In the genomic region with DNA sequence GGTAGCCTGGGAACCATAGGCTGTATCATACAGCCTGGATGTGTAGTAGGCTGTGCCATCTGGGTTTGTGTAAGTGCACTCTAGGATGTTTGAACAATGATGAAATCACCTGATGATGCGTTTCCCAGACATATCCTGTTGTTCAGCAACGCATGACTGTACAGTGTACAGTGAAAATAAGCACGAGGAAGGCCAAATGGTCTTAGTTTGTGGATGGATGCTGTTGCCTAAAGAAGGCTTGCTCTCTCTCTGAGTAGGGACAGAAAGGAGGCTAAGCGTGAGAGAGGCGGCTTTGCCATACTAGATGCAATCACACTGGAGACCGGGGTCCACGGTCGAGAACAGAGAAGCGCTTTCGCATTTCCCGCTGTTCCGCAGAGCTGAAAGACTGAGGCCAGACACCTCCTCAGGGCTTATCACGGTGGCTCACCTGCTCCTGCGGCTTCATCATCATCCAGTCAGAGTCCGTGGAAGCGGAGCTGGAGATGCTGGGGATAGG, we compare ENCODE assay signal across 12 cellular contexts. TPM values are rescaled to one million over a fixed set of nuclear protein-coding genes. Genes with fewer than 3 reads are reported as not detected.
DNase-seq lines count a peak whose midpoint lies in the region; ATAC-seq, FAIRE-seq and TF ChIP-seq lines count a peak whose summit lies in the region.
"Had no signal": no experiment of that assay in that cellular context is flagged by ENCODE, and none has a peak within 500 bp of the region (broad histone marks: within the 10 kb centered on the region; RNA-seq: fewer than 3 reads in every experiment).

No MANE protein-coding gene starts in this region.

- intact Hi-C loops in gastrocnemius medialis (cut with DNase I; ENCODE audit: low total_unique reads), result no loop called here
- intact Hi-C loops in activated CD4-positive, alpha-beta T cell treated with anti-CD3 and anti-CD28 coated beads, Interleukin-2, amount 10 ng/mL, durations not matched to agents 24 days and 14 days (cut with micrococcal nuclease), result no loop called here

- H3K27me3 ChIP-seq in gastrocnemius medialis, result no peaks in the 10 kb centered on the region

- peak; percentile 14 for ATAC-seq in stimulated activated naive CD8-positive, alpha-beta T cell treated with anti-CD3 and anti-CD28 coated beads, Interleukin-15, Interleukin-2, amounts not matched to agents 100 U/mL and 50 U/mL, for 24 hours
- ATAC-seq in stimulated activated naive CD8-positive, alpha-beta T cell treated with anti-CD3 and anti-CD28 coated beads, Interleukin-15, amount 100 ng/mL, for 72 hours, result no peak
- ATAC-seq in gastrocnemius medialis, result no peak
- ATAC-seq: Right ventricle myocardium inferior; stimulated activated naive B cell treated with anti-CD40 and anti-IgM and Interleukin-4, amounts not matched to agents 10 μg/mL and 1 μg/mL and 100 μg/mL, for 72 hours had no signal

- no peak for TF ChIP-seq POLR2A in gastrocnemius medialis (IDR thresholded peaks at IDR 0.05)

- no peak overlapping the region for H3K27ac ChIP-seq in gastrocnemius medialis
- H3K27ac ChIP-seq: prostate gland had no signal

- DNase-seq in stimulated activated naive CD8-positive, alpha-beta T cell treated with anti-CD3 and anti-CD28 coated beads, Interleukin-15, Interleukin-2, amounts not matched to agents 100 U/mL and 50 U/mL, for 24 hours, result no peak
- no peak for DNase-seq in stimulated activated naive CD8-positive, alpha-beta T cell treated with anti-CD3 and anti-CD28 coated beads, Interleukin-15, amount 100 ng/mL, for 72 hours
- DNase-seq in RCC 7860 (ENCODE audit: low spot score), result peak; percentile 85
- DNase-seq in fibroblast of peridontal ligament (ENCODE audit: extremely low read depth), result peak; percentile 92
- DNase-seq in stimulated activated CD8-positive, alpha-beta memory T cell treated with anti-CD3 and anti-CD28 coated beads, Interleukin-4, amount 100 ng/mL, for 48 hours, result no peak
- no peak for DNase-seq in gastrocnemius medialis
- no peak for DNase-seq in pons (ENCODE audit: low spot score)
- DNase-seq in activated CD4-positive, alpha-beta T cell treated with anti-CD3 and anti-CD28 coated beads, Interleukin-2, amount 10 ng/mL, durations not matched to agents 24 days and 14 days, result no peak
- DNase-seq: DMS79 treated with DMSO at 0.1 percent for 48 hours; stimulated activated naive B cell treated with anti-CD40 and anti-IgM and Interleukin-4, amounts not matched to agents 10 μg/mL and 1 μg/mL and 100 μg/mL, for 72 hours had no signal

- no peaks in the 10 kb centered on the region for H3K36me3 ChIP-seq in gastrocnemius medialis
- H3K36me3 ChIP-seq: prostate gland had no signal

- H3K4me3 ChIP-seq in gastrocnemius medialis, result no peak overlapping the region
- H3K4me3 ChIP-seq: prostate gland had no signal

- no peaks in the 10 kb centered on the region for H3K4me1 Mint-ChIP-seq in stimulated activated naive CD8-positive, alpha-beta T cell treated with anti-CD3 and anti-CD28 coated beads, Interleukin-15, amount 100 ng/mL, for 72 hours
- no peaks in the 10 kb centered on the region for H3K4me1 Mint-ChIP-seq in activated CD4-positive, alpha-beta T cell treated with anti-CD3 and anti-CD28 coated beads, Interleukin-2, amount 10 ng/mL, durations not matched to agents 24 days and 14 days

- TF ChIP-seq CTCF in gastrocnemius medialis (IDR thresholded peaks at IDR 0.05 in 4 of 5, conservative IDR thresholded peaks at IDR 0.05 in 1 of 5), result no peak

- no peaks in the 10 kb centered on the region for H3K9me3 Mint-ChIP-seq in stimulated activated naive CD8-positive, alpha-beta T cell treated with anti-CD3 and anti-CD28 coated beads, Interleukin-15, amount 100 ng/mL, for 72 hours
- H3K9me3 Mint-ChIP-seq in activated CD4-positive, alpha-beta T cell treated with anti-CD3 and anti-CD28 coated beads, Interleukin-2, amount 10 ng/mL, durations not matched to agents 24 days and 14 days, result no peaks in the 10 kb centered on the region
- H3K9me3 Mint-ChIP-seq: stimulated activated naive B cell treated with anti-CD40 and anti-IgM and Interleukin-4, amounts not matched to agents 10 μg/mL and 1 μg/mL and 100 μg/mL, for 72 hours had no signal

- H3K27me3 Mint-ChIP-seq in stimulated activated naive CD8-positive, alpha-beta T cell treated with anti-CD3 and anti-CD28 coated beads, Interleukin-15, amount 100 ng/mL, for 72 hours, result peaks cover 29% of the 10 kb centered on the region
- peaks cover 2% of the 10 kb centered on the region for H3K27me3 Mint-ChIP-seq in activated CD4-positive, alpha-beta T cell treated with anti-CD3 and anti-CD28 coated beads, Interleukin-2, amount 10 ng/mL, durations not matched to agents 24 days and 14 days

- H3K4me1 ChIP-seq in gastrocnemius medialis, result no peaks in the 10 kb centered on the region
- H3K4me1 ChIP-seq: prostate gland had no signal

- H3K9me3 ChIP-seq in gastrocnemius medialis, result no peaks in the 10 kb centered on the region
- H3K9me3 ChIP-seq: prostate gland had no signal

- peak overlapping the region in 1 of 2 donors; percentile 63 for H3K27ac Mint-ChIP-seq in stimulated activated naive CD8-positive, alpha-beta T cell treated with anti-CD3 and anti-CD28 coated beads, Interleukin-15, amount 100 ng/mL, for 72 hours
- H3K27ac Mint-ChIP-seq in activated CD4-positive, alpha-beta T cell treated with anti-CD3 and anti-CD28 coated beads, Interleukin-2, amount 10 ng/mL, durations not matched to agents 24 days and 14 days, result no peak overlapping the region
- H3K27ac Mint-ChIP-seq: stimulated activated naive B cell treated with anti-CD40 and anti-IgM and Interleukin-4, amounts not matched to agents 10 μg/mL and 1 μg/mL and 100 μg/mL, for 72 hours had no signal

- in situ Hi-C loops in gastrocnemius medialis (cut with MboI; ENCODE audit: low sequenced_read_pairs in 4 of 4), result no loop called here

- FAIRE-seq in RCC 7860 (lab: Jason Lieb, UNC), result peak; percentile 59

- no peaks in the 10 kb centered on the region for H3K36me3 Mint-ChIP-seq in activated CD4-positive, alpha-beta T cell treated with anti-CD3 and anti-CD28 coated beads, Interleukin-2, amount 10 ng/mL, durations not matched to agents 24 days and 14 days (ENCODE audit: low read depth)
- H3K36me3 Mint-ChIP-seq: stimulated activated naive B cell treated with anti-CD40 and anti-IgM and Interleukin-4, amounts not matched to agents 10 μg/mL and 1 μg/mL and 100 μg/mL, for 72 hours had no signal

- no peak overlapping the region for H3K4me3 Mint-ChIP-seq in stimulated activated naive CD8-positive, alpha-beta T cell treated with anti-CD3 and anti-CD28 coated beads, Interleukin-15, amount 100 ng/mL, for 72 hours
- no peak overlapping the region for H3K4me3 Mint-ChIP-seq in activated CD4-positive, alpha-beta T cell treated with anti-CD3 and anti-CD28 coated beads, Interleukin-2, amount 10 ng/mL, durations not matched to agents 24 days and 14 days
- H3K4me3 Mint-ChIP-seq: stimulated activated naive B cell treated with anti-CD40 and anti-IgM and Interleukin-4, amounts not matched to agents 10 μg/mL and 1 μg/mL and 100 μg/mL, for 72 hours had no signal

RNA-seq across cellular contexts. Expression of a gene that starts 27.6 kb away (rescaled TPM):
- total RNA-seq in gastrocnemius medialis, result 100 to 1,000 TPM in 1 of 4 donors, 10 to 100 TPM in 3; 80.4 to 110 (median 82.1) TPM
- total RNA-seq in activated CD4-positive, alpha-beta T cell treated with anti-CD3 and anti-CD28 coated beads, Interleukin-2, amount 10 ng/mL, durations not matched to agents 24 days and 14 days, result 44.9 and 46.4 TPM in 2 replicates

RNA-seq across cellular contexts. Expression of a gene that starts 39.5 kb away (rescaled TPM):
- total RNA-seq in gastrocnemius medialis, result 10 to 100 TPM in 1 of 4 donors, 1 to 10 TPM in 3; 3.3 to 10.9 (median 9.0) TPM
- 15.9 and 16.1 TPM in 2 replicates for total RNA-seq in activated CD4-positive, alpha-beta T cell treated with anti-CD3 and anti-CD28 coated beads, Interleukin-2, amount 10 ng/mL, durations not matched to agents 24 days and 14 days

Comparison
In these comparisons a context has a peak if more than half of its experiments do, and no peak if none do; other contexts are left out.
1. DNase-seq: peak in RCC 7860 (single experiment) and fibroblast of peridontal ligament (single experiment); none in stimulated activated naive CD8-positive, alpha-beta T cell treated with anti-CD3 and anti-CD28 coated beads, Interleukin-15, Interleukin-2, amounts not matched to agents 100 U/mL and 50 U/mL, for 24 hours (single experiment), stimulated activated naive CD8-positive, alpha-beta T cell treated with anti-CD3 and anti-CD28 coated beads, Interleukin-15, amount 100 ng/mL, for 72 hours (0 of 2), stimulated activated CD8-positive, alpha-beta memory T cell treated with anti-CD3 and anti-CD28 coated beads, Interleukin-4, amount 100 ng/mL, for 48 hours (single experiment), gastrocnemius medialis (0 of 2), pons (single experiment) and activated CD4-positive, alpha-beta T cell treated with anti-CD3 and anti-CD28 coated beads, Interleukin-2, amount 10 ng/mL, durations not matched to agents 24 days and 14 days (single experiment).